19 cellular contexts compared by ENCODE assay signal in the genomic region with DNA sequence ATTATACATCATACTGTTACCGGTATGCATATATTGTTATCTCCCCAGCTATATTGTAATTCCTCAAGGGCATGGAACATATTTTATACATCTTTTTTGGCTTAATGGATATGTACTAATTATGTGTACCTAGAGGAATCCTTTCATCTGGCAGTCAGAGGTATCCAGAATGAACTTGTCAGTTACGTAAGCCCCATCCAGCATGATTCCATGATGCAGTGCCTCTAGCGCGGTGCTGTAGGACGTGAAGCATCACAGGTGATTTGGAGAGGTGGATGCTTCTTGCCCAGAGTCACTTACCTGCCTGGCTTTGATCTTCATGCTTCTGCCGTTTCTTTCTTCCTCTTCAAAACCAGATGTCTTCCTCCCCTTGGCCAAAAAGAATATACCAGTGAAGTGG.
DNase-seq lines count a peak whose midpoint lies in the region; ATAC-seq and TF ChIP-seq lines count a peak whose summit lies in the region.
"Had no signal": no experiment of that assay in that cellular context is flagged by ENCODE, and none has a peak within 500 bp of the region (broad histone marks: within the 10 kb centered on the region; RNA-seq: fewer than 3 reads in every experiment).

No MANE protein-coding gene starts in this region.

- no peaks in the 10 kb centered on the region for H3K79me2 ChIP-seq in neural cell (replicated peaks; ENCODE audit: insufficient read depth, low read length)

- TF ChIP-seq POLR2A in GM18505 (IDR thresholded peaks at IDR 0.05; ENCODE audit: borderline replicate concordance, extremely low read depth, insufficient read depth, insufficient read length): no peak

- DNase-seq in G401 (ENCODE audit: low spot score) (peak; percentile 74), cerebellar cortex (ENCODE audit: low spot score) (peak; percentile 70)
- no peak for DNase-seq in stimulated activated naive CD4-positive, alpha-beta T cell (lab: John Stamatoyannopoulos, UW)
- DNase-seq: AML-193; BE2C; CD4-positive, alpha-beta T cell; CD8-positive, alpha-beta memory T cell; DMS 273 treated with DMSO at 0.1 percent for 48 hours; DMS79; EL; GF-D8; H9 had no signal

- ATAC-seq in HG03439 (IDR thresholded peaks at IDR 0.05; ENCODE audit: unreplicated experiment) (no peak), GM18505 (IDR thresholded peaks at IDR 0.05; ENCODE audit: unreplicated experiment) (no peak)
- ATAC-seq: GM23338, HCT116 had no signal

- no peaks in the 10 kb centered on the region for H3K36me3 ChIP-seq in neural cell (ENCODE audit: insufficient read depth, low read length)
- H3K36me3 ChIP-seq: BE2C had no signal

- H3K9me2 ChIP-seq in neural cell (ENCODE audit: insufficient read depth, low read length): no peaks in the 10 kb centered on the region

- TF ChIP-seq CTCF in neural cell (IDR thresholded peaks at IDR 0.05; ENCODE audit: poor library complexity, severe bottlenecking): no peak

- no peaks in the 10 kb centered on the region for H3K27me3 ChIP-seq in neural cell (ENCODE audit: insufficient read depth, low read depth, low read length)
- H3K27me3 ChIP-seq: BLaER1 treated with 17β-estradiol and CSF1 and Interleukin-3, amounts not matched to agents 10 nM and 100 nM had no signal

- H3F3A ChIP-seq in neural cell (ENCODE audit: insufficient read depth, low read length, poor library complexity, severe bottlenecking): no peaks in the 10 kb centered on the region

- H3K27ac ChIP-seq in neural cell (ENCODE audit: low read length): peak overlapping the region; percentile 38
- H3K27ac ChIP-seq: 22Rv1; BLaER1 treated with 17β-estradiol and CSF1 and Interleukin-3, amounts not matched to agents 10 nM and 100 nM had no signal

- no peak overlapping the region for H2AFZ ChIP-seq in neural cell (ENCODE audit: low read depth, low read length)
- H2AFZ ChIP-seq: GM23338 had no signal

- H3K4me3 ChIP-seq in neural cell (ENCODE audit: low read length): no peak overlapping the region
- H3K4me3 ChIP-seq: BLaER1 treated with 17β-estradiol and CSF1 and Interleukin-3, amounts not matched to agents 10 nM and 100 nM; GM23338 had no signal

- in situ Hi-C loops in G401 (cut with HindIII; ENCODE audit: low sequenced_read_pairs): no loop called here

- H3K4me2 ChIP-seq in neural cell (ENCODE audit: low read length): no peak overlapping the region
- H3K4me2 ChIP-seq: BLaER1 treated with 17β-estradiol and CSF1 and Interleukin-3, amounts not matched to agents 10 nM and 100 nM; GM23338 had no signal

- H3K9me3 ChIP-seq in neural cell (ENCODE audit: low read length): no peaks in the 10 kb centered on the region
- H3K9me3 ChIP-seq: BE2C had no signal

- TF ChIP-seq RAD21 in neural cell (conservative IDR thresholded peaks at IDR 0.05): no peak

- H4K20me1 ChIP-seq in neural cell (ENCODE audit: insufficient read depth): no peaks in the 10 kb centered on the region

- TF ChIP-seq EP300 in neural cell (conservative IDR thresholded peaks at IDR 0.05; ENCODE audit: poor library complexity, severe bottlenecking): peak; percentile 32

- no peak overlapping the region for H3K9ac ChIP-seq in neural cell (ENCODE audit: low read length)
- H3K9ac ChIP-seq: BLaER1 treated with 17β-estradiol and CSF1 and Interleukin-3, amounts not matched to agents 10 nM and 100 nM had no signal

TF ChIP-seq in neural cell, 6 proteins besides CTCF, POLR2A, EP300 and RAD21:
- TF ChIP-seq EZH2 (IDR thresholded peaks at IDR 0.05; ENCODE audit: borderline replicate concordance, insufficient read depth, low read length, poor library complexity, severe bottlenecking) (no peak), POLR2AphosphoS5 (IDR thresholded peaks at IDR 0.05) (no peak), SMC3 (conservative IDR thresholded peaks at IDR 0.05; ENCODE audit: poor library complexity) (no peak)

Comparison
In these comparisons a context has a peak if more than half of its experiments do, and no peak if none do; other contexts are left out.
1. DNase-seq: peak in G401 (single experiment) and cerebellar cortex (single experiment); none in stimulated activated naive CD4-positive, alpha-beta T cell (0 of 6).